Comparison of ENCODE assay signal across 25 cellular contexts in the genomic region with DNA sequence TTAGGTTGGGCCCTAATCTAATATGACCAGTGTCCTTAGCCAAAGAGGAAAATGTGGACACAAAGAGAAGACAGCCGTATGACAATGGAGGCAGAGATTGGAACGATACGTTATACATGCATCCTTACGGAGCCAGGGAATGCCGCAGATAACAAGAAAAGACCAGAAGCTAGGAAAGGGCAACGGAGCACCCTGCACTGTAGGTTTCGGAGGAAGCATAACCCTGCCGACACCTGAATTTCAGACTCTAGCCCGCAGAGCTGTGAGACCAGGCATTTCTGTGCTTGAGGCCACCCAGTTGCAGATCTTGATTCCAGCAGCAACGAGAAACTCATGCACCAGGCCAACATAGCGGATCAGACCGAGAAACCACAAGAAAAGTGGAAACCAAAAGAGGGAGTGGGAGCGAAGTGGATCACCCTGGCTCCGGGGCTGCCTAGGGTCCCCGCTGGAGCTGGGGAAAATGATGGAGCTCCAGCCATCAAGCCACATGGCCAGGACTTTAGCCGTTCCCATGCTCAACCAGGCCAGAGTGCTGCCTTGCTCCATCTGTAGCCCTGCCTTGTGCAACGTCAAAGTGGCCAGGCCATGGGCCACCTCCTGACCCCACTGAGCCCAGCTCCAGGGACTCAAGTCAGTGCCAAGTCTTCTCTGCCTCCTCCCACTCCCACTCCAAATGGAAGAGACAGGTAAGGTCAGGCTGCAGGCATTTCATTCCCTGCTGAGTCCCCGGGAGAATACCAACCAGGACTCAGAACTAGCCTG.
"Had no signal": no experiment of that assay in that cellular context is flagged by ENCODE, and none has a peak within 500 bp of the region (broad histone marks: within the 10 kb centered on the region; RNA-seq: fewer than 3 reads in every experiment).

No MANE protein-coding gene starts in this region.

- ATAC-seq: activated CD8-positive, alpha-beta T cell treated with anti-CD3 and anti-CD28 coated beads for 36 hours; left ventricle myocardium superior; psoas muscle; stimulated activated naive CD8-positive, alpha-beta T cell treated with anti-CD3 and anti-CD28 coated beads, Interleukin-15, amount 100 ng/mL, for 72 hours; T-helper 17 cell had no signal

- DNase-seq: activated CD4-positive, alpha-beta T cell treated with anti-CD3 and anti-CD28 coated beads, Interleukin-2, amount 10 ng/mL, durations not matched to agents 7 days and 5 days; activated CD4-positive, CD25-positive, alpha-beta regulatory T cell treated with anti-CD3 and anti-CD28 coated beads, Interleukin-2, amount 50 U/mL, for 72 hours; activated CD8-positive, alpha-beta T cell treated with anti-CD3 and anti-CD28 coated beads for 36 hours; activated gamma-delta T cell; activated naive CD4-positive, alpha-beta T cell treated with anti-CD3 and anti-CD28 coated beads, Interleukin-2, amount 10 ng/mL, durations not matched to agents 7 days and 5 days; activated naive CD8-positive, alpha-beta T cell treated with anti-CD3 and anti-CD28 coated beads, Interleukin-2, amount 10 ng/mL, durations not matched to agents 7 days and 5 days; activated T-cell treated with anti-CD3 and anti-CD28 coated beads, Interleukin-2, amount 50 U/mL, for 24 hours; effector CD4-positive, alpha-beta T cell; left ventricle myocardium superior; nucleus accumbens; psoas muscle; sigmoid colon; small intestine; stimulated activated CD4-positive, alpha-beta T cell treated with anti-CD3 and anti-CD28 coated beads, Interleukin-4, amount 100 ng/mL, for 24 hours; stimulated activated naive CD8-positive, alpha-beta T cell treated with anti-CD3 and anti-CD28 coated beads, Interleukin-15, amount 100 ng/mL, for 72 hours; substantia nigra; T-helper 17 cell; T1000; thyroid gland; upper lobe of left lung had no signal

- H3K9me3 ChIP-seq: ascending aorta, psoas muscle, thyroid gland, upper lobe of left lung had no signal

- H3K27me3 ChIP-seq: ascending aorta, thyroid gland, upper lobe of left lung had no signal

- H3K79me2 ChIP-seq: parathyroid adenoma had no signal

- H3K36me3 Mint-ChIP-seq: activated naive CD4-positive, alpha-beta T cell treated with anti-CD3 and anti-CD28 coated beads, Interleukin-2, amount 10 ng/mL, durations not matched to agents 7 days and 5 days; activated naive CD8-positive, alpha-beta T cell treated with anti-CD3 and anti-CD28 coated beads, Interleukin-2, amount 10 ng/mL, durations not matched to agents 7 days and 5 days; brain; stimulated activated memory B cell treated with anti-CD40 and anti-IgM and Interleukin-4, amounts not matched to agents 10 μg/mL and 1 μg/mL and 100 μg/mL, for 72 hours had no signal

- H3K27ac Mint-ChIP-seq: activated CD4-positive, alpha-beta T cell treated with anti-CD3 and anti-CD28 coated beads, Interleukin-2, amount 10 ng/mL, durations not matched to agents 7 days and 5 days; activated CD8-positive, alpha-beta T cell treated with anti-CD3 and anti-CD28 coated beads for 36 hours; activated naive CD4-positive, alpha-beta T cell treated with anti-CD3 and anti-CD28 coated beads, Interleukin-2, amount 10 ng/mL, durations not matched to agents 7 days and 5 days; activated naive CD8-positive, alpha-beta T cell treated with anti-CD3 and anti-CD28 coated beads, Interleukin-2, amount 10 ng/mL, durations not matched to agents 7 days and 5 days; activated T-cell treated with anti-CD3 and anti-CD28 coated beads, Interleukin-2, amount 50 U/mL, for 24 hours; brain; stimulated activated memory B cell treated with anti-CD40 and anti-IgM and Interleukin-4, amounts not matched to agents 10 μg/mL and 1 μg/mL and 100 μg/mL, for 72 hours; T-helper 17 cell had no signal

- H3K4me1 ChIP-seq: ascending aorta, parathyroid adenoma, psoas muscle, thyroid gland, upper lobe of left lung had no signal

- H2AFZ ChIP-seq: parathyroid adenoma had no signal

- H3K9me3 Mint-ChIP-seq: activated CD4-positive, alpha-beta T cell treated with anti-CD3 and anti-CD28 coated beads, Interleukin-2, amount 10 ng/mL, durations not matched to agents 7 days and 5 days; activated CD8-positive, alpha-beta T cell treated with anti-CD3 and anti-CD28 coated beads for 36 hours; activated naive CD4-positive, alpha-beta T cell treated with anti-CD3 and anti-CD28 coated beads, Interleukin-2, amount 10 ng/mL, durations not matched to agents 7 days and 5 days; activated T-cell treated with anti-CD3 and anti-CD28 coated beads, Interleukin-2, amount 50 U/mL, for 24 hours; stimulated activated naive CD8-positive, alpha-beta T cell treated with anti-CD3 and anti-CD28 coated beads, Interleukin-15, amount 100 ng/mL, for 72 hours had no signal

- H3K9ac ChIP-seq: parathyroid adenoma had no signal

- H3K27ac ChIP-seq: ascending aorta, epithelial cell of prostate, parathyroid adenoma, psoas muscle, sigmoid colon, thyroid gland, upper lobe of left lung had no signal

- H3K4me1 Mint-ChIP-seq: activated CD4-positive, alpha-beta T cell treated with anti-CD3 and anti-CD28 coated beads, Interleukin-2, amount 10 ng/mL, durations not matched to agents 7 days and 5 days; activated naive CD4-positive, alpha-beta T cell treated with anti-CD3 and anti-CD28 coated beads, Interleukin-2, amount 10 ng/mL, durations not matched to agents 7 days and 5 days; activated naive CD8-positive, alpha-beta T cell treated with anti-CD3 and anti-CD28 coated beads, Interleukin-2, amount 10 ng/mL, durations not matched to agents 7 days and 5 days; stimulated activated memory B cell treated with anti-CD40 and anti-IgM and Interleukin-4, amounts not matched to agents 10 μg/mL and 1 μg/mL and 100 μg/mL, for 72 hours; stimulated activated naive CD8-positive, alpha-beta T cell treated with anti-CD3 and anti-CD28 coated beads, Interleukin-15, amount 100 ng/mL, for 72 hours had no signal

- H3K4me3 Mint-ChIP-seq: activated CD4-positive, alpha-beta T cell treated with anti-CD3 and anti-CD28 coated beads, Interleukin-2, amount 10 ng/mL, durations not matched to agents 7 days and 5 days; activated CD8-positive, alpha-beta T cell treated with anti-CD3 and anti-CD28 coated beads for 36 hours; activated naive CD4-positive, alpha-beta T cell treated with anti-CD3 and anti-CD28 coated beads, Interleukin-2, amount 10 ng/mL, durations not matched to agents 7 days and 5 days; activated naive CD8-positive, alpha-beta T cell treated with anti-CD3 and anti-CD28 coated beads, Interleukin-2, amount 10 ng/mL, durations not matched to agents 7 days and 5 days; activated T-cell treated with anti-CD3 and anti-CD28 coated beads, Interleukin-2, amount 50 U/mL, for 24 hours; brain; stimulated activated memory B cell treated with anti-CD40 and anti-IgM and Interleukin-4, amounts not matched to agents 10 μg/mL and 1 μg/mL and 100 μg/mL, for 72 hours; stimulated activated naive CD8-positive, alpha-beta T cell treated with anti-CD3 and anti-CD28 coated beads, Interleukin-15, amount 100 ng/mL, for 72 hours; T-helper 17 cell had no signal

- H3K27me3 Mint-ChIP-seq: activated CD4-positive, alpha-beta T cell treated with anti-CD3 and anti-CD28 coated beads, Interleukin-2, amount 10 ng/mL, durations not matched to agents 7 days and 5 days had no signal

- H3K4me3 ChIP-seq: ascending aorta, psoas muscle, sigmoid colon, thyroid gland, upper lobe of left lung had no signal

- H3K36me3 ChIP-seq: ascending aorta, sigmoid colon, thyroid gland, upper lobe of left lung had no signal
